Comparison of ENCODE assay signal across 17 cellular contexts in the genomic region with DNA sequence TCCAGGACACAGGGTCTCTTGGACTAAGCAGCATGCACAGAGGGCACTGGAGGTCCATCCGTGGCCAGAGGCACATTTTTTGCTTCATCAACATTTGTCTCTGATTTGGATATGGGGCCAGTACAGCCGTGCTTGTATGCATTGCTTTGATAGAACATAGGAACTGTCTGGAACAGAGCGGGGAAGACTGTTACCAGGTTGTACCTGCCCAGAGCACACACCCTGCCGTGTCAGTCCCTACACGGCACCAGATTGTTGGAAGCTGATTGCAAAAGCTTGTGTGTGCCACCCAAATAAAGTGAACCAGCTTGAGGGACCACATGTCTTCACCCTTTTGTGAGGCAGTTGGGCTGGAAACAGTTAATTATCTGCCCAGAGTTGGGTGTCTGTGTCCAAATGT. TPM values are rescaled to one million over a fixed set of nuclear protein-coding genes. Genes with fewer than 3 reads are reported as not detected.
DNase-seq lines count a peak whose midpoint lies in the region; ATAC-seq, FAIRE-seq and TF ChIP-seq lines count a peak whose summit lies in the region.
"Had no signal": no experiment of that assay in that cellular context is flagged by ENCODE, and none has a peak within 500 bp of the region (broad histone marks: within the 10 kb centered on the region; RNA-seq: fewer than 3 reads in every experiment).

No MANE protein-coding gene starts in this region.

- 49 to 59% methylated on average over 5 of the region's 5 CpGs for WGBS in esophagus, 2 donors

- ATAC-seq in stimulated activated naive CD8-positive, alpha-beta T cell treated with anti-CD3 and anti-CD28 coated beads, Interleukin-15, amount 100 ng/mL, for 72 hours: no peak
- ATAC-seq in stimulated activated naive CD8-positive, alpha-beta T cell treated with anti-CD3 and anti-CD28 coated beads, Interleukin-15, Interleukin-2, amounts not matched to agents 100 U/mL and 50 U/mL, for 24 hours: no peak
- ATAC-seq in natural killer cell (no peak), HG03045 (IDR thresholded peaks at IDR 0.05; ENCODE audit: unreplicated experiment) (no peak)
- ATAC-seq: GM23338 had no signal

- peaks cover 7 to 15% of the 10 kb centered on the region in 2 donors for H3K4me1 ChIP-seq in esophagus (ENCODE audit: control insufficient read depth in 2 of 2, insufficient read depth in 2 of 2, low read length in 1 of 2)

- no peak overlapping the region for H3K4me3 Mint-ChIP-seq in stimulated activated naive CD8-positive, alpha-beta T cell treated with anti-CD3 and anti-CD28 coated beads, Interleukin-15, amount 100 ng/mL, for 72 hours
- H3K4me3 Mint-ChIP-seq in natural killer cell (peak overlapping the region; percentile 73), progenitor cell of endocrine pancreas (ENCODE audit: low read depth) (no peak overlapping the region)
- H3K4me3 Mint-ChIP-seq: activated CD8-positive, alpha-beta T cell treated with anti-CD3 and anti-CD28 coated beads for 36 hours; GM23338; stimulated activated naive B cell treated with anti-CD40 and anti-IgM and Interleukin-4, amounts not matched to agents 10 μg/mL and 1 μg/mL and 100 μg/mL, for 72 hours had no signal

- no peaks in the 10 kb centered on the region for H3K9me3 Mint-ChIP-seq in stimulated activated naive CD8-positive, alpha-beta T cell treated with anti-CD3 and anti-CD28 coated beads, Interleukin-15, amount 100 ng/mL, for 72 hours
- H3K9me3 Mint-ChIP-seq in natural killer cell (no peaks in the 10 kb centered on the region), progenitor cell of endocrine pancreas (ENCODE audit: low read depth) (no peaks in the 10 kb centered on the region)
- H3K9me3 Mint-ChIP-seq: activated CD8-positive, alpha-beta T cell treated with anti-CD3 and anti-CD28 coated beads for 36 hours; GM23338 had no signal

- TF ChIP-seq CTCF in natural killer cell (IDR thresholded peaks at IDR 0.05) (no peak), progenitor cell of endocrine pancreas (IDR thresholded peaks at IDR 0.05; ENCODE audit: unreplicated experiment) (no peak)

- peaks cover 15 to 36% of the 10 kb centered on the region in 2 donors for H3K36me3 ChIP-seq in esophagus (ENCODE audit: control insufficient read depth in 2 of 2, insufficient read depth in 2 of 2, low read length in 1 of 2)

- H3K4me3 ChIP-seq in esophagus (ENCODE audit: low read depth in 1 of 2, low read length in 2 of 2): no peak overlapping the region
- H3K4me3 ChIP-seq: coronary artery, GM23338 had no signal

- no peaks in the 10 kb centered on the region for H3K9me3 ChIP-seq in esophagus (ENCODE audit: control insufficient read depth in 2 of 2, insufficient read depth in 1 of 2, low read depth in 1 of 2, low read length in 1 of 2)

- peak overlapping the region; percentile 58 to 60 for H3K27ac ChIP-seq in esophagus (ENCODE audit: low read depth in 2 of 2, low read length in 1 of 2)
- H3K27ac ChIP-seq: WERI-Rb-1 had no signal

- H3K4me1 Mint-ChIP-seq in stimulated activated naive CD8-positive, alpha-beta T cell treated with anti-CD3 and anti-CD28 coated beads, Interleukin-15, amount 100 ng/mL, for 72 hours: peaks cover 82% of the 10 kb centered on the region
- H3K4me1 Mint-ChIP-seq in natural killer cell: peaks cover 73 to 84% of the 10 kb centered on the region in 2 donors
- H3K4me1 Mint-ChIP-seq in progenitor cell of endocrine pancreas (ENCODE audit: low read depth): peaks cover 14% of the 10 kb centered on the region
- H3K4me1 Mint-ChIP-seq: GM23338 had no signal

- no peaks in the 10 kb centered on the region for H3K27me3 ChIP-seq in esophagus (ENCODE audit: control insufficient read depth in 1 of 2, insufficient read depth in 2 of 2, low read length in 2 of 2)

- DNase-seq in stimulated activated naive CD8-positive, alpha-beta T cell treated with anti-CD3 and anti-CD28 coated beads, Interleukin-15, amount 100 ng/mL, for 72 hours: no peak
- no peak for DNase-seq in stimulated activated naive CD8-positive, alpha-beta T cell treated with anti-CD3 and anti-CD28 coated beads, Interleukin-15, Interleukin-2, amounts not matched to agents 100 U/mL and 50 U/mL, for 24 hours
- no peak for DNase-seq in natural killer cell
- DNase-seq in urothelium cell line (ENCODE audit: low spot score): no peak
- no peak for DNase-seq in progenitor cell of endocrine pancreas (ENCODE audit: low spot score, unreplicated experiment)
- DNase-seq in NCI-H2171 (lab: John Stamatoyannopoulos, UW): no peak
- DNase-seq: activated CD8-positive, alpha-beta T cell treated with anti-CD3 and anti-CD28 coated beads for 36 hours; NCI-H1417 treated with DMSO at 0.1 percent for 48 hours; small intestine; stimulated activated naive B cell treated with anti-CD40 and anti-IgM and Interleukin-4, amounts not matched to agents 10 μg/mL and 1 μg/mL and 100 μg/mL, for 72 hours; WERI-Rb-1 had no signal

- no peak for FAIRE-seq in urothelium cell line (lab: Jason Lieb, UNC)
- FAIRE-seq: G401.6, RCC 7860, small intestine had no signal

- H3K27ac Mint-ChIP-seq in stimulated activated naive CD8-positive, alpha-beta T cell treated with anti-CD3 and anti-CD28 coated beads, Interleukin-15, amount 100 ng/mL, for 72 hours: peak overlapping the region; percentile 7 to 50
- H3K27ac Mint-ChIP-seq in natural killer cell (peak overlapping the region; percentile 87), progenitor cell of endocrine pancreas (no peak overlapping the region)
- H3K27ac Mint-ChIP-seq: GM23338; stimulated activated naive B cell treated with anti-CD40 and anti-IgM and Interleukin-4, amounts not matched to agents 10 μg/mL and 1 μg/mL and 100 μg/mL, for 72 hours had no signal

- H3K27me3 Mint-ChIP-seq in stimulated activated naive CD8-positive, alpha-beta T cell treated with anti-CD3 and anti-CD28 coated beads, Interleukin-15, amount 100 ng/mL, for 72 hours: no peaks in the 10 kb centered on the region
- H3K27me3 Mint-ChIP-seq in natural killer cell (ENCODE audit: low read depth in 2 of 2) (no peaks in the 10 kb centered on the region), progenitor cell of endocrine pancreas (no peaks in the 10 kb centered on the region)
- H3K27me3 Mint-ChIP-seq: activated CD8-positive, alpha-beta T cell treated with anti-CD3 and anti-CD28 coated beads for 36 hours; stimulated activated naive B cell treated with anti-CD40 and anti-IgM and Interleukin-4, amounts not matched to agents 10 μg/mL and 1 μg/mL and 100 μg/mL, for 72 hours had no signal

- H3K36me3 Mint-ChIP-seq in natural killer cell: peaks cover 23% of the 10 kb centered on the region
- peaks cover 46% of the 10 kb centered on the region for H3K36me3 Mint-ChIP-seq in progenitor cell of endocrine pancreas (ENCODE audit: insufficient read depth)

- intact Hi-C loops in natural killer cell (cut with micrococcal nuclease): loop anchor here (10.0 kb wide), 1 partner anchor 120 kb away; the partner anchor contains the start of gene TLR1

RNA-seq across cellular contexts. Expression of gene KLF3, which starts 21.0 kb away (rescaled TPM):
- polyA plus RNA-seq in esophagus: 10 to 100 TPM; 20.6 to 36.2 TPM
- total RNA-seq in natural killer cell (100 to 1,000 TPM; 109 to 114 (median 112) TPM), progenitor cell of endocrine pancreas (97.1 and 98.7 TPM in 2 replicates)
